Comparison of ENCODE assay signal across 20 cellular contexts in genomic region chr2:112664689-112665088, GRCh38. TPM values are rescaled to one million over a fixed set of nuclear protein-coding genes. Genes with fewer than 3 reads are reported as not detected.
DNase-seq lines count a peak whose midpoint lies in the region; ATAC-seq and TF ChIP-seq lines count a peak whose summit lies in the region.
"Had no signal": no experiment of that assay in that cellular context is flagged by ENCODE, and none has a peak within 500 bp of the region (broad histone marks: within the 10 kb centered on the region; RNA-seq: fewer than 3 reads in every experiment).

No MANE protein-coding gene starts in this region.

- H3K4me3 ChIP-seq in BLaER1 treated with 17β-estradiol and CSF1 and Interleukin-3, amounts not matched to agents 10 nM and 100 nM, result no peak overlapping the region
- no peak overlapping the region for H3K4me3 ChIP-seq in Caco-2 (ENCODE audit: low read depth, low read length)
- no peak overlapping the region for H3K4me3 ChIP-seq in Panc1 (ENCODE audit: low read depth in 2 of 2, low read length in 2 of 2)
- H3K4me3 ChIP-seq in fibroblast of villous mesenchyme (ENCODE audit: low read depth, low read length), result no peak overlapping the region
- no peak overlapping the region for H3K4me3 ChIP-seq in lower lobe of right lung
- H3K4me3 ChIP-seq in GM23338, result no peak overlapping the region
- H3K4me3 ChIP-seq in SK-N-SH (ENCODE audit: low read depth in 2 of 2, low read length in 1 of 2), result no peak overlapping the region
- H3K4me3 ChIP-seq: left ventricle myocardium inferior, mucosa of descending colon had no signal

- H3K36me3 Mint-ChIP-seq in Caco-2 (ENCODE audit: insufficient read depth, unreplicated experiment), result peaks cover 60% of the 10 kb centered on the region
- H3K36me3 Mint-ChIP-seq in GM23338 (ENCODE audit: low read depth), result peaks cover 50% of the 10 kb centered on the region

- peaks cover 4% of the 10 kb centered on the region; the same call in 1 of the 2 replicates for H3K79me2 ChIP-seq in GM23338 (replicated peaks; ENCODE audit: insufficient read depth)
- peaks cover 21% of the 10 kb centered on the region; the same call in 1 of the 2 replicates for H3K79me2 ChIP-seq in SK-N-SH (ENCODE audit: insufficient read depth)

- TF ChIP-seq CTCF in Caco-2 (IDR thresholded peaks at IDR 0.05; ENCODE audit: insufficient read depth in 1 of 2, low read depth in 1 of 2, low read length in 1 of 2, severe bottlenecking in 1 of 2, unreplicated experiment in 1 of 2) (no peak), Panc1 (IDR thresholded peaks at IDR 0.05) (no peak), fibroblast of villous mesenchyme (IDR thresholded peaks at IDR 0.05; ENCODE audit: insufficient read depth, low read depth, low read length) (no peak), lower lobe of right lung (IDR thresholded peaks at IDR 0.05) (no peak), GM23338 (conservative IDR thresholded peaks at IDR 0.05; ENCODE audit: low read depth in 2 of 2) (no peak), SK-N-SH (IDR thresholded peaks at IDR 0.05) (no peak)

- no peak for TF ChIP-seq EP300 in SK-N-SH (IDR thresholded peaks at IDR 0.05; ENCODE audit: borderline replicate concordance in 1 of 2, low read depth in 1 of 2, low read length in 1 of 2)

- peak overlapping the region in 1 of 11 experiments; percentile 37; a peak in 2 of 22 replicates for H3K4me2 ChIP-seq in BLaER1 treated with 17β-estradiol and CSF1 and Interleukin-3, amounts not matched to agents 10 nM and 100 nM
- H3K4me2 ChIP-seq in GM23338 (no peak overlapping the region), SK-N-SH (no peak overlapping the region)

- H3F3A ChIP-seq in GM23338 (replicated peaks; ENCODE audit: low read depth) (0 out of 2 replicates have a peak, but pooled peaks cover 5% of the 10 kb centered on the region), SK-N-SH (replicated peaks; ENCODE audit: insufficient read depth) (peaks cover 54% of the 10 kb centered on the region)

- intact Hi-C loops in Caco-2 (cut with micrococcal nuclease; ENCODE audit: unreplicated experiment) (no loop called here), Panc1 (cut with micrococcal nuclease; ENCODE audit: unreplicated experiment) (no loop called here), lower lobe of right lung (cut with DNase I) (no loop called here)

- POLR2A ChIA-PET in Caco-2 (lab: Charles Lee), result no interaction called here
- POLR2A ChIA-PET in Panc1 (lab: Charles Lee), result interaction anchor here (0.5 to 0.7 kb wide), 2 partner anchors 19 to 608 kb away, joined by 3 to 4 read pairs; no protein-coding TSS in a partner anchor
- POLR2A ChIA-PET in SK-N-SH (lab: Yijun Ruan, JAX), result no interaction called here

- no peak overlapping the region for H2AFZ ChIP-seq in GM23338
- H2AFZ ChIP-seq in SK-N-SH (ENCODE audit: low read depth), result no peak overlapping the region

- H3K27ac Mint-ChIP-seq in Caco-2 (ENCODE audit: unreplicated experiment), result peak overlapping the region; percentile 7
- no peak overlapping the region; the same call in 1 of the 2 replicates for H3K27ac Mint-ChIP-seq in GM23338

- H3K4me1 Mint-ChIP-seq in Caco-2 (ENCODE audit: low read depth, unreplicated experiment) (peaks cover 7% of the 10 kb centered on the region), GM23338 (no peaks in the 10 kb centered on the region)
- H3K4me1 Mint-ChIP-seq: H9 had no signal

- H3K9ac ChIP-seq in BLaER1 treated with 17β-estradiol and CSF1 and Interleukin-3, amounts not matched to agents 10 nM and 100 nM, result peak overlapping the region in 2 of 11 experiments; percentile 19 to 28; a peak in 2 of 22 replicates
- H3K9ac ChIP-seq in SK-N-SH, result no peak overlapping the region

- peaks cover 26 to 71% (median 47%) of the 10 kb centered on the region in 11 experiments; a peak in 20 of 22 replicates for H4K20me1 ChIP-seq in BLaER1 treated with 17β-estradiol and CSF1 and Interleukin-3, amounts not matched to agents 10 nM and 100 nM
- peaks cover 27% of the 10 kb centered on the region for H4K20me1 ChIP-seq in GM23338 (replicated peaks; ENCODE audit: insufficient read depth)
- peaks cover 19% of the 10 kb centered on the region for H4K20me1 ChIP-seq in SK-N-SH (ENCODE audit: insufficient read depth)

- H3K27me3 ChIP-seq in BLaER1 treated with 17β-estradiol and CSF1 and Interleukin-3, amounts not matched to agents 10 nM and 100 nM, result no peaks in the 10 kb centered on the region
- no peaks in the 10 kb centered on the region for H3K27me3 ChIP-seq in Caco-2 (replicated peaks; ENCODE audit: control insufficient read depth, insufficient read depth, low read length)
- no peaks in the 10 kb centered on the region for H3K27me3 ChIP-seq in Panc1 (ENCODE audit: control insufficient read depth, insufficient read depth, low read length)
- H3K27me3 ChIP-seq in lower lobe of right lung (ENCODE audit: low read depth), result no peaks in the 10 kb centered on the region
- no peaks in the 10 kb centered on the region for H3K27me3 ChIP-seq in GM23338 (ENCODE audit: insufficient read depth)
- H3K27me3 ChIP-seq in SK-N-SH (ENCODE audit: insufficient read depth), result no peaks in the 10 kb centered on the region

- peak overlapping the region in 6 of 11 experiments; percentile 5 to 53 (median 32); a peak in 5 of 22 replicates for H3K27ac ChIP-seq in BLaER1 treated with 17β-estradiol and CSF1 and Interleukin-3, amounts not matched to agents 10 nM and 100 nM
- no peak overlapping the region for H3K27ac ChIP-seq in Panc1 (ENCODE audit: low read length)
- H3K27ac ChIP-seq in lower lobe of right lung, result no peak overlapping the region
- no peak overlapping the region for H3K27ac ChIP-seq in GM23338 (ENCODE audit: low read depth)
- H3K27ac ChIP-seq in SK-N-SH (ENCODE audit: low read depth in 2 of 2, low read length in 1 of 2), result 0 out of 4 replicates have a peak overlapping the region, but pooled peaks of 1 of the 2 experiments have one; percentile 3
- H3K27ac ChIP-seq: left ventricle myocardium inferior had no signal

- CTCF ChIA-PET in Caco-2 (lab: Charles Lee) (interaction anchor here (1.5 kb wide), 1 partner anchor 20 kb away, joined by 3 read pairs; no protein-coding TSS in a partner anchor), Panc1 (lab: Charles Lee) (no interaction called here), SK-N-SH (lab: Yijun Ruan, JAX) (interaction anchor here (0.9 to 1.4 kb wide), 3 partner anchors 19 to 38 kb away, joined by 3 to 6 read pairs (median 4); no protein-coding TSS in a partner anchor)

- H3K9me2 ChIP-seq in GM23338 (ENCODE audit: insufficient read depth), result no peaks in the 10 kb centered on the region
- H3K9me2 ChIP-seq in SK-N-SH, result no peaks in the 10 kb centered on the region

- H3K4me1 ChIP-seq in BLaER1 treated with 17β-estradiol and CSF1 and Interleukin-3, amounts not matched to agents 10 nM and 100 nM, result peaks cover 0 to 81% (median 34%) of the 10 kb centered on the region in 10 experiments; a peak in 11 of 20 replicates
- H3K4me1 ChIP-seq in Caco-2, result peaks cover 4% of the 10 kb centered on the region; the same call in 1 of the 2 replicates
- no peaks in the 10 kb centered on the region for H3K4me1 ChIP-seq in Panc1 (ENCODE audit: control insufficient read depth, insufficient read depth, low read length)
- H3K4me1 ChIP-seq in lower lobe of right lung, result peaks cover 12% of the 10 kb centered on the region
- no peaks in the 10 kb centered on the region for H3K4me1 ChIP-seq in GM23338 (ENCODE audit: insufficient read depth)
- no peaks in the 10 kb centered on the region; a peak in 1 of 4 replicates for H3K4me1 ChIP-seq in SK-N-SH (ENCODE audit: control insufficient read depth in 1 of 2, insufficient read depth in 2 of 2, low read depth in 1 of 2, low read length in 1 of 2)
- H3K4me1 ChIP-seq: left ventricle myocardium inferior had no signal

- H3K36me3 ChIP-seq in BLaER1 treated with 17β-estradiol and CSF1 and Interleukin-3, amounts not matched to agents 10 nM and 100 nM, result peaks cover 64 to 84% (median 73%) of the 10 kb centered on the region in 11 experiments
- H3K36me3 ChIP-seq in Caco-2 (ENCODE audit: control insufficient read depth, insufficient read depth, low read length) (0 out of 2 replicates have a peak, but pooled peaks cover 4% of the 10 kb centered on the region), Panc1 (ENCODE audit: control insufficient read depth, insufficient read depth, low read length) (peaks cover 28% of the 10 kb centered on the region), lower lobe of right lung (peaks cover 60% of the 10 kb centered on the region), GM23338 (ENCODE audit: insufficient read depth) (peaks cover 39% of the 10 kb centered on the region), SK-N-SH (replicated peaks in 1 of 2; ENCODE audit: control insufficient read depth in 1 of 2, insufficient read depth in 2 of 2, low read length in 1 of 2) (peaks cover 46 to 47% of the 10 kb centered on the region in 2 experiments)

- ATAC-seq in Panc1, result peak; percentile 43; the same call in 1 of the 2 replicates
- no peak for ATAC-seq in lower lobe of right lung
- ATAC-seq in GM23338, result no peak
- ATAC-seq: mucosa of descending colon had no signal

- no peaks in the 10 kb centered on the region for H3K9me3 Mint-ChIP-seq in Caco-2 (ENCODE audit: unreplicated experiment)
- no peaks in the 10 kb centered on the region for H3K9me3 Mint-ChIP-seq in GM23338
- H3K9me3 Mint-ChIP-seq: H9 had no signal

- no peak overlapping the region for H3K4me3 Mint-ChIP-seq in Caco-2 (ENCODE audit: unreplicated experiment)
- H3K4me3 Mint-ChIP-seq in GM23338, result no peak overlapping the region
- H3K4me3 Mint-ChIP-seq: H9 had no signal

- no peak for DNase-seq in Caco-2
- no peak for DNase-seq in Panc1 (ENCODE audit: low read depth, low spot score)
- DNase-seq in fibroblast of villous mesenchyme (ENCODE audit: low read depth), result peak; percentile 20
- no peak for DNase-seq in lower lobe of right lung
- no peak for DNase-seq in GM23338 (ENCODE audit: low spot score)
- no peak for DNase-seq in SK-N-SH
- DNase-seq: activated effector memory CD4-positive, alpha-beta T cell treated with Interleukin-2 at 50 U/mL for 16 hours; effector CD4-positive, alpha-beta T cell; H9; left ventricle myocardium inferior; mucosa of descending colon; NCI-H1436; NCI-H2171 treated with DMSO at 0.1 percent for 48 hours; retina; SHP77 treated with DMSO at 0.1 percent for 48 hours; T-helper 9 cell had no signal

- TF ChIP-seq RAD21 in SK-N-SH (IDR thresholded peaks at IDR 0.05; ENCODE audit: low read length), result no peak

- H3K9me3 ChIP-seq in BLaER1 treated with 17β-estradiol and CSF1 and Interleukin-3, amounts not matched to agents 10 nM and 100 nM (replicated peaks in 1 of 11), result no peaks in the 10 kb centered on the region
- H3K9me3 ChIP-seq in Caco-2 (no peaks in the 10 kb centered on the region), Panc1 (ENCODE audit: control insufficient read depth, insufficient read depth, low read depth, low read length) (no peaks in the 10 kb centered on the region), lower lobe of right lung (no peaks in the 10 kb centered on the region), SK-N-SH (no peaks in the 10 kb centered on the region)
- H3K9me3 ChIP-seq: left ventricle myocardium inferior, mucosa of descending colon had no signal

- H3K27me3 Mint-ChIP-seq in Caco-2 (ENCODE audit: insufficient read depth, unreplicated experiment) (no peaks in the 10 kb centered on the region), GM23338 (ENCODE audit: insufficient read depth, low read depth, poor library complexity) (no peaks in the 10 kb centered on the region)

- BruUV-seq in Caco-2 (replicated peaks; lab: Mats Ljungman, UMichigan) (no TSS peak), Panc1 (replicated peaks; lab: Mats Ljungman, UMichigan) (no TSS peak)

- in situ Hi-C loops in Panc1 (cut with HindIII; ENCODE audit: low pct_unique_long_range_greater_than_20kb, low sequenced_read_pairs), result no loop called here

RNA-seq across cellular contexts. Expression of gene SLC20A1, which starts 18.9 kb away (rescaled TPM):
- total RNA-seq in Caco-2 (2022) (91.1 and 102 TPM in 2 replicates), Panc1 (2021; ENCODE audit: unreplicated experiment) (72.0 TPM), fibroblast of villous mesenchyme (66.0 and 96.3 TPM in 2 replicates), lower lobe of right lung (43.5 TPM)
- polyA plus RNA-seq in Panc1 (2012; ENCODE audit: insufficient read length), result 22.8 TPM
- 81.9 and 84.3 TPM in 2 replicates for total RNA-seq in GM23338 (2014; rRNA removed; shearing (Covaris generic))
- polyA plus RNA-seq in GM23338 (2016; fragmentation: Nextera tagmentation; extraction: Ambion mirVana) (50.1 and 52.9 TPM in 2 replicates), SK-N-SH (2012; rRNA removed) (56.3 and 62.0 TPM in 2 replicates)
- polyA plus RNA-seq in SK-N-SH (2012; cell fraction: cytosol; rRNA removed), result 52.8 and 58.8 TPM in 2 replicates
- polyA plus RNA-seq in SK-N-SH (2012; cell fraction: nucleus; rRNA removed), result 64.5 and 103 TPM in 2 replicates

RNA-seq across cellular contexts. Expression of gene NT5DC4, which starts 56.1 kb away (rescaled TPM):
- total RNA-seq in Caco-2 (2022), result 3.3 and 4.0 TPM in 2 replicates
- total RNA-seq in Panc1 (2021; ENCODE audit: unreplicated experiment), result not detected
- polyA plus RNA-seq in Panc1 (2012; ENCODE audit: insufficient read length), result not detected
- total RNA-seq in fibroblast of villous mesenchyme, result not detected in 2 replicates
- 0.53 TPM for total RNA-seq in lower lobe of right lung
- total RNA-seq in GM23338 (2014; rRNA removed; shearing (Covaris generic)), result not detected in 2 replicates
- polyA plus RNA-seq in GM23338 (2016; fragmentation: Nextera tagmentation; extraction: Ambion mirVana), result not detected in 2 replicates
- not detected in 2 replicates for polyA plus RNA-seq in SK-N-SH (2012; rRNA removed)
- 0.01 TPM in 1 of 2 replicates, not detected in the other for polyA plus RNA-seq in SK-N-SH (2012; cell fraction: cytosol; rRNA removed)
- polyA plus RNA-seq in SK-N-SH (2012; cell fraction: nucleus; rRNA removed), result 0.01 and 0.07 TPM in 2 replicates
- total RNA-seq: cardiac septum, G401, H9, left ventricle myocardium inferior, M059J, mucosa of descending colon had no signal

Comparison
In these comparisons a context has a peak if more than half of its experiments do, and no peak if none do; other contexts are left out.
1. H3K27ac ChIP-seq: peak in BLaER1 treated with 17β-estradiol and CSF1 and Interleukin-3, amounts not matched to agents 10 nM and 100 nM (6 of 11); none in Panc1 (single experiment), lower lobe of right lung (single experiment) and GM23338 (single experiment).